13 cellular contexts compared by ENCODE assay signal in genomic region chr12:67436230-67436629, GRCh38.
"Had no signal": no experiment of that assay in that cellular context is flagged by ENCODE, and none has a peak within 500 bp of the region (broad histone marks: within the 10 kb centered on the region; RNA-seq: fewer than 3 reads in every experiment).

No MANE protein-coding gene starts in this region.

- H3K9me3 Mint-ChIP-seq: endodermal cell; natural killer cell treated with Interleukin-12 subunit alpha and Interleukin-12 subunit beta and Interleukin-15 and Interleukin-18, amount 100 ng/mL, for 72 hours had no signal

- H3K27me3 Mint-ChIP-seq: activated naive CD8-positive, alpha-beta T cell treated with anti-CD3 and anti-CD28 coated beads for 36 hours; natural killer cell treated with Interleukin-12 subunit alpha and Interleukin-12 subunit beta and Interleukin-15 and Interleukin-18, amount 100 ng/mL, for 72 hours had no signal

- H3K9me3 ChIP-seq: left lung, upper lobe of left lung had no signal

- DNase-seq: activated CD4-positive, alpha-beta T cell treated with anti-CD3 and anti-CD28 coated beads, Interleukin-2, amount 10 ng/mL, durations not matched to agents 24 days and 14 days; activated CD4-positive, CD25-positive, alpha-beta regulatory T cell; activated CD8-positive, alpha-beta memory T cell treated with anti-CD3 and anti-CD28 coated beads, Interleukin-2, amount 50 U/mL, for 48 hours; activated naive CD8-positive, alpha-beta T cell treated with anti-CD3 and anti-CD28 coated beads for 36 hours; activated T-cell treated with anti-CD3 and anti-CD28 coated beads, Interleukin-2, amount 50 U/mL, for 72 hours; kidney; left lung; mammary epithelial cell; right cardiac atrium; stimulated activated naive CD8-positive, alpha-beta T cell treated with anti-CD3 and anti-CD28 coated beads, Interleukin-15, Interleukin-2, amounts not matched to agents 100 U/mL and 50 U/mL, for 24 hours; upper lobe of left lung had no signal

- H3K27ac Mint-ChIP-seq: activated CD4-positive, alpha-beta T cell treated with anti-CD3 and anti-CD28 coated beads, Interleukin-2, amount 10 ng/mL, durations not matched to agents 24 days and 14 days; activated naive CD8-positive, alpha-beta T cell treated with anti-CD3 and anti-CD28 coated beads for 36 hours; activated T-cell treated with anti-CD3 and anti-CD28 coated beads, Interleukin-2, amount 50 U/mL, for 72 hours; endodermal cell had no signal

- H3K27me3 ChIP-seq: left lung, upper lobe of left lung had no signal

- H3K4me3 ChIP-seq: left lung, upper lobe of left lung had no signal

- H3K36me3 Mint-ChIP-seq: activated naive CD8-positive, alpha-beta T cell treated with anti-CD3 and anti-CD28 coated beads for 36 hours; natural killer cell treated with Interleukin-12 subunit alpha and Interleukin-12 subunit beta and Interleukin-15 and Interleukin-18, amount 100 ng/mL, for 72 hours had no signal

- H3K4me3 Mint-ChIP-seq: activated CD4-positive, alpha-beta T cell treated with anti-CD3 and anti-CD28 coated beads, Interleukin-2, amount 10 ng/mL, durations not matched to agents 24 days and 14 days; activated naive CD8-positive, alpha-beta T cell treated with anti-CD3 and anti-CD28 coated beads for 36 hours; activated T-cell treated with anti-CD3 and anti-CD28 coated beads, Interleukin-2, amount 50 U/mL, for 72 hours; endodermal cell; natural killer cell treated with Interleukin-12 subunit alpha and Interleukin-12 subunit beta and Interleukin-15 and Interleukin-18, amount 100 ng/mL, for 72 hours had no signal

- H3K36me3 ChIP-seq: left lung, upper lobe of left lung had no signal
